Comparison of ENCODE assay signal across 1 cellular context in genomic region chr4:40300371-40301162, GRCh38.
TF ChIP-seq lines count a peak whose summit lies in the region.

No MANE protein-coding gene starts in this region.

TF ChIP-seq in HepG2, 621 proteins besides CTCF, POLR2A, EP300 and RAD21 (continued from another document):
- no peak for TF ChIP-seq BCL3 (CRISPR knock-in tag; IDR thresholded peaks at IDR 0.05)
- TF ChIP-seq AHDC1 (CRISPR knock-in tag; IDR thresholded peaks at IDR 0.05; ENCODE audit: borderline replicate concordance): no peak
- TF ChIP-seq ZFP82 (CRISPR knock-in tag; IDR thresholded peaks at IDR 0.05; ENCODE audit: borderline replicate concordance): no peak
- TF ChIP-seq ZNF235 (CRISPR knock-in tag; IDR thresholded peaks at IDR 0.05; ENCODE audit: borderline replicate concordance): no peak
TF ChIP-seq in HepG2: peak in this region for 0.
